ENCODE assay signal across 9 cellular contexts in genomic region chr1:154627247-154628121, GRCh38. TPM values are rescaled to one million over a fixed set of nuclear protein-coding genes. Genes with fewer than 3 reads are reported as not detected.
DNase-seq lines count a peak whose midpoint lies in the region; ATAC-seq and TF ChIP-seq lines count a peak whose summit lies in the region.
"Had no signal": no experiment of that assay in that cellular context is flagged by ENCODE, and none has a peak within 500 bp of the region (broad histone marks: within the 10 kb centered on the region; RNA-seq: fewer than 3 reads in every experiment).

No MANE protein-coding gene starts in this region.

- H3K9me3 ChIP-seq in Caco-2 (no peaks in the 10 kb centered on the region), MM.1S (replicated peaks; ENCODE audit: insufficient read depth, low read length) (no peaks in the 10 kb centered on the region)

- H3K4me3 Mint-ChIP-seq in Caco-2 (ENCODE audit: unreplicated experiment) (peak overlapping the region; percentile 85), nephron progenitor cell (peak overlapping the region; percentile 93)

- H3K9ac ChIP-seq in MM.1S (ENCODE audit: low read length) = peak overlapping the region; percentile 93

- H2AFZ ChIP-seq in MM.1S (ENCODE audit: low read length) = peak overlapping the region; percentile 98

- peaks cover 12% of the 10 kb centered on the region; the same call in 1 of the 2 replicates for H3K4me1 ChIP-seq in Caco-2
- H3K4me1 ChIP-seq in MM.1S (ENCODE audit: low read length) = peaks cover 19% of the 10 kb centered on the region

- POLR2A ChIA-PET in Caco-2 (lab: Charles Lee) = interaction anchor here (1.0 kb wide), 1 partner anchor 19 kb away, joined by 5 read pairs; the partner anchor contains the start of gene ADAR

- TF ChIP-seq CTCF in Caco-2 (IDR thresholded peaks at IDR 0.05; ENCODE audit: insufficient read depth in 1 of 2, low read depth in 1 of 2, low read length in 1 of 2, severe bottlenecking in 1 of 2, unreplicated experiment in 1 of 2) = no peak
- TF ChIP-seq CTCF in MM.1S (IDR thresholded peaks at IDR 0.05; ENCODE audit: low read length) = peak; percentile 8; the same call in 1 of the 2 replicates
- no peak for TF ChIP-seq CTCF in fibroblast of villous mesenchyme (IDR thresholded peaks at IDR 0.05; ENCODE audit: insufficient read depth, low read depth, low read length)
- TF ChIP-seq CTCF in nephron progenitor cell (IDR thresholded peaks at IDR 0.05) = no peak

- H3F3A ChIP-seq in MM.1S (ENCODE audit: insufficient read depth, low read length) = peaks cover 21% of the 10 kb centered on the region

- BruUV-seq in Caco-2 (replicated peaks; lab: Mats Ljungman, UMichigan) = no TSS peak

- H3K27me3 Mint-ChIP-seq in Caco-2 (ENCODE audit: insufficient read depth, unreplicated experiment) = no peaks in the 10 kb centered on the region
- H3K27me3 Mint-ChIP-seq in nephron progenitor cell (ENCODE audit: low read depth, poor library complexity) = peaks cover 14% of the 10 kb centered on the region

- peaks cover 56% of the 10 kb centered on the region for H3K79me2 ChIP-seq in MM.1S (ENCODE audit: low read length)

- peak overlapping the region; percentile 99 for H3K4me3 ChIP-seq in Caco-2 (ENCODE audit: low read depth, low read length)
- H3K4me3 ChIP-seq in MM.1S (ENCODE audit: low read length) = peak overlapping the region; percentile 96
- peak overlapping the region; percentile 86 for H3K4me3 ChIP-seq in fibroblast of villous mesenchyme (ENCODE audit: low read depth, low read length)

- 0 out of 2 replicates have a peak, but pooled peaks cover 1% of the 10 kb centered on the region for H3K36me3 ChIP-seq in Caco-2 (ENCODE audit: control insufficient read depth, insufficient read depth, low read length)
- no peaks in the 10 kb centered on the region for H3K36me3 ChIP-seq in MM.1S (replicated peaks; ENCODE audit: insufficient read depth, low read length)

- H3K36me3 Mint-ChIP-seq in Caco-2 (ENCODE audit: insufficient read depth, unreplicated experiment) (peaks cover 12% of the 10 kb centered on the region), nephron progenitor cell (ENCODE audit: low read depth) (peaks cover 26% of the 10 kb centered on the region)

- H3K4me1 Mint-ChIP-seq in Caco-2 (ENCODE audit: low read depth, unreplicated experiment) (peaks cover 18% of the 10 kb centered on the region), nephron progenitor cell (peaks cover 17% of the 10 kb centered on the region)

- H3K9me3 Mint-ChIP-seq in Caco-2 (ENCODE audit: unreplicated experiment) (peaks cover 20% of the 10 kb centered on the region), nephron progenitor cell (peaks cover 35% of the 10 kb centered on the region)

- H3K9me2 ChIP-seq in MM.1S (replicated peaks; ENCODE audit: insufficient read depth, low read length) = no peaks in the 10 kb centered on the region

- CTCF ChIA-PET in Caco-2 (lab: Charles Lee) = interaction anchor here (0.5 to 1.7 kb wide), 3 partner anchors 19 to 68 kb away, joined by 3 to 6 read pairs (median 5); no protein-coding TSS in a partner anchor

- DNase-seq in Caco-2 = peak; percentile 91 to 93
- DNase-seq in MM.1S = peak; percentile 95
- peak; percentile 94 for DNase-seq in SHP77 treated with DMSO at 0.1 percent for 48 hours (lab: John Stamatoyannopoulos, UW)
- peak; percentile 63 for DNase-seq in activated gamma-delta T cell (lab: John Stamatoyannopoulos, UW)
- peak; percentile 87 for DNase-seq in fibroblast of villous mesenchyme (ENCODE audit: low read depth)
- DNase-seq in nephron progenitor cell = peak; percentile 85
- peak; percentile 88 for DNase-seq in stimulated activated naive CD4-positive, alpha-beta T cell treated with Interleukin-2 at 50 U/mL for 16 hours (lab: John Stamatoyannopoulos, UW)

- no peaks in the 10 kb centered on the region; the same call in 1 of the 2 replicates for H4K20me1 ChIP-seq in MM.1S (ENCODE audit: insufficient read depth, low read length)

- peak overlapping the region; percentile 94 for H3K4me2 ChIP-seq in MM.1S (ENCODE audit: low read depth, low read length)

- intact Hi-C loops in Caco-2 (cut with micrococcal nuclease; ENCODE audit: unreplicated experiment) = no loop called here

- H3K27me3 ChIP-seq in Caco-2 (replicated peaks; ENCODE audit: control insufficient read depth, insufficient read depth, low read length) (no peaks in the 10 kb centered on the region), MM.1S (replicated peaks; ENCODE audit: insufficient read depth, low read length) (no peaks in the 10 kb centered on the region)

- ATAC-seq in GM21717 (IDR thresholded peaks at IDR 0.05; ENCODE audit: unreplicated experiment) = peak; percentile 57

- H3K27ac Mint-ChIP-seq in Caco-2 (ENCODE audit: unreplicated experiment) = peak overlapping the region; percentile 84
- H3K27ac Mint-ChIP-seq in nephron progenitor cell = peak overlapping the region; percentile 95

- peak overlapping the region; percentile 76 for H3K27ac ChIP-seq in MM.1S (ENCODE audit: low read length)

RNA-seq across cellular contexts. Expression of gene ADAR, which starts 19.5 kb away (rescaled TPM):
- total RNA-seq in Caco-2 (2022) = 178 and 190 TPM in 2 replicates
- total RNA-seq in fibroblast of villous mesenchyme = 115 and 142 TPM in 2 replicates

RNA-seq across cellular contexts. Expression of gene CHRNB2, which starts 59.9 kb away (rescaled TPM):
- total RNA-seq in Caco-2 (2022) = 0.09 TPM in 1 of 2 replicates, not detected in the other
- total RNA-seq in fibroblast of villous mesenchyme = under 0.01 TPM in 1 of 2 replicates, not detected in the other
- total RNA-seq: subcutaneous adipose tissue had no signal

Comparison
In these comparisons a context has a peak if more than half of its experiments do, and no peak if none do; other contexts are left out.
1. Peak in every context shown above with its lines: DNase-seq, ATAC-seq, H3K4me3 ChIP-seq and H3K27ac ChIP-seq.